Comparison of ENCODE assay signal across 1 cellular context in the genomic region with DNA sequence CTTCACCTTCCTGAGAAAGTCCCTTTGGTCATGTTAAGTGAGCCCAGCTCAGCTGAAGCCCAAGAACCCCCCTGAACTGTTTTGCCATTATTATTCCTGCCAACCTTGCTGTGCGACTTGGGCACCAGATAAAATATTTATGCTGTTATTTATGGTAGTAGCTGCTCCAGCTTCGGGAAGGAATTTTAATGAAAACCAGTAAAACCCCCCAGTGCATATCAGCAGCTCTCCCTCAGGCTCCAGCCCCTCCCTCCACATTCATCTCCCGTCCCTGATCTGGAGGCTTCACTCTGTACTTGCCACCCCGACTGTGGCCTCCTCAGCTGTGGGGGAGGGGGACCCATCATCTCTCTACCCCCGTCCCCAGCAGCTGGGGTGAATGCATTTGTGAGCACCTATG.
TF ChIP-seq lines count a peak whose summit lies in the region.

No MANE protein-coding gene starts in this region.

TF ChIP-seq in H1, 55 proteins besides CTCF, POLR2A, EP300 and RAD21:
- TF ChIP-seq SP4 (IDR thresholded peaks at IDR 0.05; ENCODE audit: low read length), result no peak
- no peak for TF ChIP-seq BACH1 (IDR thresholded peaks at IDR 0.05; ENCODE audit: low read length)
- no peak for TF ChIP-seq CEBPB (IDR thresholded peaks at IDR 0.05; ENCODE audit: low read depth, low read length)
- TF ChIP-seq NRF1 (IDR thresholded peaks at IDR 0.05; ENCODE audit: low read depth, low read length), result no peak
- TF ChIP-seq RNF2 (IDR thresholded peaks at IDR 0.05; ENCODE audit: borderline replicate concordance, low read depth, low read length, missing control alignments, poor library complexity, severe bottlenecking), result no peak
- TF ChIP-seq FOSL1 (IDR thresholded peaks at IDR 0.05; ENCODE audit: insufficient read depth, low read depth, low read length), result no peak
- TF ChIP-seq SAP30 (IDR thresholded peaks at IDR 0.05; ENCODE audit: insufficient read depth, insufficient replicate concordance, low read length), result no peak
- no peak for TF ChIP-seq KDM5A (IDR thresholded peaks at IDR 0.05; ENCODE audit: low read length)
- no peak for TF ChIP-seq SRF (IDR thresholded peaks at IDR 0.05; ENCODE audit: low read depth, low read length)
- TF ChIP-seq, protein P1, sequence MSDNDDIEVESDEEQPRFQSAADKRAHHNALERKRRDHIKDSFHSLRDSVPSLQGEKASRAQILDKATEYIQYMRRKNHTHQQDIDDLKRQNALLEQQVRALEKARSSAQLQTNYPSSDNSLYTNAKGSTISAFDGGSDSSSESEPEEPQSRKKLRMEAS (IDR thresholded peaks at IDR 0.05), result no peak
- no peak for TF ChIP-seq RXRA (IDR thresholded peaks at IDR 0.05; ENCODE audit: insufficient read depth, low read depth, low read length)
- TF ChIP-seq MAFK (IDR thresholded peaks at IDR 0.05; ENCODE audit: low read depth, low read length), result no peak
- TF ChIP-seq CBX8 (IDR thresholded peaks at IDR 0.05; ENCODE audit: borderline replicate concordance, low read depth, low read length), result no peak
- TF ChIP-seq BCL11A (IDR thresholded peaks at IDR 0.05; ENCODE audit: low read depth in 2 of 2, low read length in 2 of 2), result no peak
